ENCODE assay signal across 8 cellular contexts in the genomic region with DNA sequence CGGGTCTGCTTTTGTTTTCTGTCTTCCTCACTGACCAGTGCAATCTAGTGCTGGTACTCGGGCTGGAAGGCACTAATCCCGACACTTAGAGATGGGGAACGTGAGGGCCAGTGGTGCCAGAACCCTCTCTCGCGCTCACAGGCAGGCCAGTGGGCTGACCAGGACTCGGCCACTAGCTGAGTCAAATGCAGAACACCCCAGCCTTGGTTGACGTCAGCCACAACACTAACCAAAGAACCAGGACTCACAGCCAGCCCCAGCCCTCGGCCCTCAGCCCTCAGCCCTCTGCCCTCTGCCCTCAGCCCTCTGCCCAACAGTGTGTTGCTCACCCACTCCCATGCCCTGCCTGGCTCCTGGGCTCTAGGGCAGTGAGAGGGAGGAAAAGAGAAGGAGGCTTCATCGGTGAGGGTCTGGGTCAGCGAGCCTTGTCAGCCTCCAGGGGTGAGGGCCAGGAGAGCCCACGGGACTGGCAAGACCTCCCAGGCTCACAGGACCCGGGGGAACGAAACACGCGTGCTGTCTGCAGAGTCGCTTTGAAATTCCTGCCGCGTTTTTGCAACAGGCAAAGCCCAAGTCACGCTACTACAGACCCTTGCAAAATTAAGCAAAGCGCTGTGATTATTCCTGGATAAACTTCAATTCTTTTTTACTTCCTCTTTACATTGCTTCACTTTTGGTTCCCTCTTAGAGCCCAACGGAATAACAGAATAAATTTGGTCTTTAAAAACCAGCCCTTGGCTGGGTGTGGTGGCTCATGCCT. TPM values are rescaled to one million over a fixed set of nuclear protein-coding genes. Genes with fewer than 3 reads are reported as not detected.
A peak's percentile ranks its signal among the peaks of the same experiment; 100 is the strongest.
DNase-seq lines count a peak whose midpoint lies in the region; ATAC-seq and TF ChIP-seq lines count a peak whose summit lies in the region.

No MANE protein-coding gene starts in this region.

- in situ Hi-C loops in KBM-7 (cut with MboI; ENCODE audit: low pct_unique_long_range_greater_than_20kb, low sequenced_read_pairs) = no loop called here
- in situ Hi-C loops in astrocyte of the spinal cord (cut with HindIII; ENCODE audit: low sequenced_read_pairs) = no loop called here

- peak overlapping the region in 1 of 2 donors; percentile 40 for H3K27ac Mint-ChIP-seq in natural killer cell

- H3K36me3 ChIP-seq in thymus (ENCODE audit: control insufficient read depth, insufficient read depth) (peaks cover 12% of the 10 kb centered on the region), prostate gland (no peaks in the 10 kb centered on the region)

- peaks cover 0 to 7% of the 10 kb centered on the region in 2 donors for H3K4me1 Mint-ChIP-seq in natural killer cell

- no peaks in the 10 kb centered on the region for H3K4me1 ChIP-seq in thymus (ENCODE audit: control insufficient read depth, insufficient read depth, low read length)
- no peaks in the 10 kb centered on the region for H3K4me1 ChIP-seq in prostate gland (replicated peaks)

- peak overlapping the region; percentile 23 for H3K4me3 ChIP-seq in astrocyte of the spinal cord (ENCODE audit: low read depth, low read length)
- H3K4me3 ChIP-seq in thymus (ENCODE audit: low read length) = no peak overlapping the region
- H3K4me3 ChIP-seq in prostate gland = peak overlapping the region in 1 of 2 donors; percentile 9

- no peaks in the 10 kb centered on the region for H3K9me3 ChIP-seq in thymus (ENCODE audit: control insufficient read depth)
- no peaks in the 10 kb centered on the region for H3K9me3 ChIP-seq in prostate gland

- intact Hi-C loops in left colon (cut with DNase I, micrococcal nuclease) = no loop called here
- intact Hi-C loops in natural killer cell (cut with micrococcal nuclease) = no loop called here
- intact Hi-C loops in prostate gland (cut with DNase I) = no loop called here

- H3K27me3 ChIP-seq in thymus (ENCODE audit: control insufficient read depth, insufficient read depth) (no peaks in the 10 kb centered on the region), prostate gland (replicated peaks; ENCODE audit: insufficient read depth) (no peaks in the 10 kb centered on the region)

- TF ChIP-seq POLR2A in prostate gland (IDR thresholded peaks at IDR 0.05) = no peak

- H3K4me3 Mint-ChIP-seq in natural killer cell = no peak overlapping the region

- H3K27me3 Mint-ChIP-seq in natural killer cell (ENCODE audit: low read depth in 2 of 2) = no peaks in the 10 kb centered on the region

- H3K27ac ChIP-seq in thymus (ENCODE audit: low read depth) (peak overlapping the region; percentile 9), prostate gland (peak overlapping the region in 1 of 2 donors; percentile 44)

- ATAC-seq in left colon (peak; percentile 37), natural killer cell (no peak), HG03520 (IDR thresholded peaks at IDR 0.05; ENCODE audit: unreplicated experiment) (no peak), GM18502 (IDR thresholded peaks at IDR 0.05; ENCODE audit: poor library complexity, unreplicated experiment) (no peak)

- H3K36me3 Mint-ChIP-seq in natural killer cell = no peaks in the 10 kb centered on the region

- DNase-seq in KBM-7 (peak; percentile 62), astrocyte of the spinal cord (ENCODE audit: low read depth, low spot score) (peak; percentile 53), left colon (peak in 1 of 2 donors; percentile 44), natural killer cell (no peak), prostate gland (ENCODE audit: low spot score) (no peak)

- no peak for TF ChIP-seq CTCF in astrocyte of the spinal cord (IDR thresholded peaks at IDR 0.05; ENCODE audit: low read depth, low read length)
- no peak for TF ChIP-seq CTCF in natural killer cell (IDR thresholded peaks at IDR 0.05)
- TF ChIP-seq CTCF in prostate gland (IDR thresholded peaks at IDR 0.05) = no peak

- H3K9me3 Mint-ChIP-seq in natural killer cell = no peaks in the 10 kb centered on the region

- 81% methylated on average over 22 of the region's 22 CpGs for WGBS in thymus
- WGBS in prostate gland = 64% methylated on average over 22 of the region's 22 CpGs

RNA-seq across cellular contexts. Expression of a gene that starts 27.5 kb away (rescaled TPM):
- total RNA-seq in left colon = 10 to 100 TPM; 36.0 to 52.2 TPM
- 32.4 TPM for polyA plus RNA-seq in thymus
- total RNA-seq in natural killer cell = 10 to 100 TPM; 32.6 to 39.1 (median 38.4) TPM
- total RNA-seq in prostate gland = 10 to 100 TPM; 29.1 to 55.1 TPM

RNA-seq across cellular contexts. Expression of a gene that starts 49.4 kb away (rescaled TPM):
- total RNA-seq in left colon (10 to 100 TPM; 56.4 to 65.9 TPM), natural killer cell (10 to 100 TPM; 63.9 to 99.4 (median 98.6) TPM), prostate gland (100 to 1,000 TPM in 1 of 2 donors, 10 to 100 TPM in 1; 51.4 to 101 TPM)
- 40.6 TPM for polyA plus RNA-seq in thymus

Comparison
In these comparisons a context has a peak if more than half of its experiments do, and no peak if none do; other contexts are left out.
1. DNase-seq: peak in KBM-7 (single experiment) and astrocyte of the spinal cord (single experiment); none in natural killer cell (single experiment) and prostate gland (single experiment).